Comparison of ENCODE assay signal across 13 cellular contexts in the genomic region with DNA sequence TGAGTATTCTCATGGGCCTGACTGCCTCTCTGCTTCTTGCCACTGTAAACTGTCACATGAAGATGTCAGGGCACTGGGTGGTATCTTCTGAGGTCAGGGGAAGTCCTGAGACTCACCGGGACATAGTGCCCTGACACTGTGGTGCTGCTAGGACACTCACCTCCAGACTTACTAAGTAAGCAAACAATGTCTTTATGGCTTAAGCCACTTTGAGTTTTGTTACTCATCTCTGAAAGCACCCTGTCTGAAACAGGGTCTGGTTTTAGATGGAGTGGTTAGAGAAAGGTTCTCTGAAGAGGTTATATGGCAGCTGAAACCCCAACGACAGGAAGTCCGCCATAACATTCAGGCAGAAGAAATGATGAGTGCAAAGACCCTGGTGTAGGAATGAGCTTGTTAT. TPM values are rescaled to one million over a fixed set of nuclear protein-coding genes. Genes with fewer than 3 reads are reported as not detected.
DNase-seq lines count a peak whose midpoint lies in the region; ATAC-seq, FAIRE-seq and TF ChIP-seq lines count a peak whose summit lies in the region.
"Had no signal": no experiment of that assay in that cellular context is flagged by ENCODE, and none has a peak within 500 bp of the region (broad histone marks: within the 10 kb centered on the region; RNA-seq: fewer than 3 reads in every experiment).

No MANE protein-coding gene starts in this region.

- FAIRE-seq in K562 (lab: Jason Lieb, UNC) = peak; percentile 46
- FAIRE-seq: HTR-8/SVneo had no signal

- H3K4me1 ChIP-seq in K562 (replicated peaks in 1 of 2; ENCODE audit: control insufficient read depth in 2 of 2, insufficient read depth in 2 of 2, low read length in 2 of 2) = peaks cover 0 to 7% of the 10 kb centered on the region in 2 experiments; a peak in 3 of 5 replicates

- in situ Hi-C loops in K562 (cut with MboI) = no loop called here

- no peaks in the 10 kb centered on the region for H3K9me1 ChIP-seq in K562 (ENCODE audit: control insufficient read depth, insufficient read depth, low read length)

- H3K4me2 ChIP-seq in K562 (ENCODE audit: insufficient read depth, low read length) = no peak overlapping the region

- H3K9ac ChIP-seq in K562 (ENCODE audit: insufficient read depth in 1 of 2, low read depth in 2 of 2, low read length in 2 of 2) = no peak overlapping the region

- H3K36me3 ChIP-seq in K562 (ENCODE audit: control insufficient read depth, insufficient read depth, low read length) = no peaks in the 10 kb centered on the region
- H3K36me3 ChIP-seq: ovary had no signal

- no peaks in the 10 kb centered on the region for H3K27me3 ChIP-seq in K562 (ENCODE audit: control insufficient read depth in 2 of 2, insufficient read depth in 2 of 2, low read length in 2 of 2)
- H3K27me3 ChIP-seq: ovary had no signal

- no peak for TF ChIP-seq RAD21 in K562 (CRISPR knock-in tag; conservative IDR thresholded peaks at IDR 0.05 in 1 of 2, IDR thresholded peaks at IDR 0.05 in 1 of 2)

- peak overlapping the region; percentile 44; the same call in 1 of the 2 replicates for H2AFZ ChIP-seq in K562 (ENCODE audit: low read depth, low read length)

- H3K27ac ChIP-seq in K562 (ENCODE audit: extremely low read depth, low read depth, low read length) = no peak overlapping the region; the same call in 2 of the 3 replicates
- H3K27ac ChIP-seq: coronary artery, ovary had no signal

- DNase-seq in K562 (ENCODE audit: extremely low read depth in 1 of 4, low spot score in 3 of 4) (no peak), GM19240 (ENCODE audit: insufficient read length, low spot score) (no peak), sciatic nerve (ENCODE audit: low spot score) (no peak), NCI-H1092 treated with DMSO at 0.1 percent for 48 hours (lab: John Stamatoyannopoulos, UW) (no peak)
- DNase-seq: CD8-positive, alpha-beta T cell; GF-D8; NCI-H1105 treated with DMSO at 0.1 percent for 48 hours; ovary had no signal

- TF ChIP-seq POLR2A in K562 (conservative IDR thresholded peaks at IDR 0.05) = no peak

- no peak overlapping the region for H3K4me3 ChIP-seq in K562
- H3K4me3 ChIP-seq: coronary artery, ovary had no signal

- POLR2A ChIA-PET in K562 (lab: Yijun Ruan, JAX) = interaction anchor here (1.0 kb wide), 1 partner anchor 46 kb away, joined by 3 read pairs; no protein-coding TSS in a partner anchor

- H3K79me2 ChIP-seq in K562 (ENCODE audit: control insufficient read depth, insufficient read depth, low read length) = no peaks in the 10 kb centered on the region

- intact Hi-C loops in K562 (cut with micrococcal nuclease) (no loop called here), sciatic nerve (cut with DNase I) (no loop called here)

- WGBS in K562 (ENCODE audit: insufficient coverage, low coverage, missing lambda C conversion rate) = 46% methylated on average over 3 of the region's 3 CpGs

- no peak for TF ChIP-seq CTCF in K562 (IDR thresholded peaks at IDR 0.05 in 2 of 3, conservative IDR thresholded peaks at IDR 0.05 in 1 of 3; ENCODE audit: insufficient read depth in 2 of 3, low read depth in 1 of 3, low read length in 3 of 3)

- no peaks in the 10 kb centered on the region for H4K20me1 ChIP-seq in K562 (replicated peaks; ENCODE audit: control insufficient read depth, insufficient read depth, low read length)

- BruUV-seq in K562 (replicated peaks; lab: Mats Ljungman, UMichigan) = no TSS peak

- no peaks in the 10 kb centered on the region for H3K9me3 ChIP-seq in K562 (replicated peaks; ENCODE audit: control insufficient read depth, insufficient read depth, low read depth, low read length)
- H3K9me3 ChIP-seq: ovary had no signal

- CTCF ChIA-PET in K562 (lab: Yijun Ruan, JAX; ENCODE audit: low intra/inter-chr PET ratio) = no interaction called here

- ATAC-seq in GM18861 (IDR thresholded peaks at IDR 0.05; ENCODE audit: unreplicated experiment) (peak; percentile 72), GM21390 (IDR thresholded peaks at IDR 0.05; ENCODE audit: unreplicated experiment) (peak; percentile 59), HG03558 (IDR thresholded peaks at IDR 0.05; ENCODE audit: extremely low read depth, unreplicated experiment) (peak; percentile 65), K562 (no peak), sciatic nerve (no peak)
- ATAC-seq: CD8-positive, alpha-beta T cell had no signal

- no peak for TF ChIP-seq EP300 in K562 (IDR thresholded peaks at IDR 0.05; ENCODE audit: low read length)

TF ChIP-seq in K562, 482 proteins besides CTCF, POLR2A, EP300 and RAD21 (continues in another document):
- TF ChIP-seq ATF4 (CRISPR knock-in tag; IDR thresholded peaks at IDR 0.05) (no peak), SPI1 (IDR thresholded peaks at IDR 0.05; ENCODE audit: borderline replicate concordance, low read depth, low read length) (no peak), CAMTA2 (CRISPR knock-in tag; conservative IDR thresholded peaks at IDR 0.05) (no peak), ZC3H11A (IDR thresholded peaks at IDR 0.05; ENCODE audit: low read depth, low read length) (no peak), SP2 (IDR thresholded peaks at IDR 0.05; ENCODE audit: extremely low read depth, low read depth, low read length, poor library complexity, severe bottlenecking) (no peak), HMG20A (CRISPR knock-in tag; conservative IDR thresholded peaks at IDR 0.05) (no peak), ZC3H4 (CRISPR knock-in tag; IDR thresholded peaks at IDR 0.05; ENCODE audit: borderline replicate concordance) (no peak), FOXO4 (CRISPR knock-in tag; IDR thresholded peaks at IDR 0.05) (no peak)

RNA-seq across cellular contexts. Expression of gene GPR19, which starts 22.7 kb away (rescaled TPM):
- total RNA-seq in K562 (2011; cell fraction: chromatin; rRNA removed; ENCODE audit: low replicate concordance) = 0.65 and 0.70 TPM in 2 replicates
- 0.53 TPM in 1 of 2 replicates, not detected in the other for total RNA-seq in K562 (2011; cell fraction: nucleolus; rRNA removed)
- 0.44 and 0.53 TPM in 2 replicates for total RNA-seq in K562 (2011; cell fraction: nucleoplasm; rRNA removed)
- 0.08 TPM in 1 of 2 replicates, not detected in the other for total RNA-seq in K562 (2014; rRNA removed)
- total RNA-seq in K562 (2014; rRNA removed; fragmentation: Illumina TruSeq; extraction: Trizol) = 0.73 and 0.76 TPM in 2 replicates
- total RNA-seq in K562 (2015; rRNA removed; fragmentation: Illumina TruSeq; extraction: Trizol) = 0.15 and 0.22 TPM in 2 replicates
- total RNA-seq in K562 (2021) = 0.35 TPM in 1 of 2 replicates, not detected in the other
- polyA plus RNA-seq in K562 (2011; rRNA removed) = 0.35 and 0.40 TPM in 2 replicates
- polyA plus RNA-seq in K562 (2011; cell fraction: cytosol; rRNA removed) = 0.07 and 0.46 TPM in 2 replicates
- polyA plus RNA-seq in K562 (2011; cell fraction: nucleus; rRNA removed) = 0.63 and 0.65 TPM in 2 replicates
- polyA plus RNA-seq in K562 (2012) = 0.16 and 0.44 TPM in 2 replicates
- 0.40 and 0.62 TPM in 2 replicates for polyA plus RNA-seq in K562 (2014; fragmentation: Illumina TruSeq; extraction: Trizol)
- polyA plus RNA-seq in K562 (2014; fragmentation: Nextera tagmentation; extraction: Ambion mirVana) = under 1 TPM; 0.22 to 0.35 TPM
- 0.24 TPM in 1 of 2 replicates, not detected in the other for polyA plus RNA-seq in K562 (2014; rRNA removed)
- 0.72 TPM in 1 of 2 replicates, not detected in the other for polyA minus RNA-seq in K562 (2011; rRNA and poly(A)+ RNA removed)
- polyA minus RNA-seq in K562 (2011; cell fraction: cytosol; rRNA and poly(A)+ RNA removed) = not detected in 2 replicates
- polyA minus RNA-seq in K562 (2011; cell fraction: nucleus; rRNA and poly(A)+ RNA removed) = 0.78 TPM in 1 of 2 replicates, not detected in the other
- total RNA-seq in sciatic nerve = 0.62 TPM

RNA-seq across cellular contexts. Expression of gene CDKN1B, which starts 43.9 kb away (rescaled TPM):
- 6.1 and 9.5 TPM in 2 replicates for total RNA-seq in K562 (2011; cell fraction: chromatin; rRNA removed; ENCODE audit: low replicate concordance)
- 15.8 and 17.9 TPM in 2 replicates for total RNA-seq in K562 (2011; cell fraction: nucleolus; rRNA removed)
- total RNA-seq in K562 (2011; cell fraction: nucleoplasm; rRNA removed) = 8.5 and 10.2 TPM in 2 replicates
- total RNA-seq in K562 (2014; rRNA removed) (32.0 and 35.2 TPM in 2 replicates), K562 (2014; rRNA removed; fragmentation: Illumina TruSeq; extraction: Trizol) (13.5 and 16.0 TPM in 2 replicates), K562 (2015; rRNA removed; fragmentation: Illumina TruSeq; extraction: Trizol) (16.8 and 18.6 TPM in 2 replicates), K562 (2021) (23.9 and 27.3 TPM in 2 replicates), sciatic nerve (110 TPM)
- polyA plus RNA-seq in K562 (2011; rRNA removed) (12.9 and 13.7 TPM in 2 replicates), K562 (2014; fragmentation: Illumina TruSeq; extraction: Trizol) (15.5 and 17.5 TPM in 2 replicates), K562 (2014; fragmentation: Nextera tagmentation; extraction: Ambion mirVana) (1 to 10 TPM; 2.6 to 3.0 TPM), K562 (2014; rRNA removed) (21.0 and 21.9 TPM in 2 replicates)
- 5.9 and 6.8 TPM in 2 replicates for polyA plus RNA-seq in K562 (2011; cell fraction: cytosol; rRNA removed)
- 10.1 and 11.6 TPM in 2 replicates for polyA plus RNA-seq in K562 (2011; cell fraction: nucleus; rRNA removed)
- 22.9 and 24.9 TPM in 2 replicates for polyA plus RNA-seq in K562 (2012)
- polyA minus RNA-seq in K562 (2011; rRNA and poly(A)+ RNA removed) = 8.8 and 9.9 TPM in 2 replicates
- polyA minus RNA-seq in K562 (2011; cell fraction: cytosol; rRNA and poly(A)+ RNA removed) = 5.1 and 8.9 TPM in 2 replicates
- polyA minus RNA-seq in K562 (2011; cell fraction: nucleus; rRNA and poly(A)+ RNA removed) = 13.9 and 27.3 TPM in 2 replicates

Comparison
In these comparisons a context has a peak if more than half of its experiments do, and no peak if none do; other contexts are left out.
1. ATAC-seq: peak in GM18861 (single experiment), GM21390 (single experiment) and HG03558 (single experiment); none in K562 (single experiment) and sciatic nerve (single experiment).